In genomic region chr19:19776206-19777008, GRCh38 we compare ENCODE assay signal across 8 cellular contexts. TPM values are rescaled to one million over a fixed set of nuclear protein-coding genes. Genes with fewer than 3 reads are reported as not detected.
DNase-seq lines count a peak whose midpoint lies in the region; ATAC-seq lines count a peak whose summit lies in the region.

No MANE protein-coding gene starts in this region.

- peaks cover 45% of the 10 kb centered on the region for H3K36me3 Mint-ChIP-seq in activated CD4-positive, alpha-beta T cell treated with anti-CD3 and anti-CD28 coated beads, Interleukin-2, amount 10 ng/mL, durations not matched to agents 7 days and 5 days (ENCODE audit: low read depth)

- CTCF ChIA-PET in activated CD4-positive, alpha-beta T cell treated with anti-CD3 and anti-CD28 coated beads, Interleukin-2, amount 10 ng/mL, durations not matched to agents 7 days and 5 days (lab: Charles Lee), result interaction anchor here (0.9 to 1.4 kb wide), 6 partner anchors 9 to 45 kb away, joined by 3 to 4 read pairs (median 4); partner anchors contain the start of gene ZNF14

- peaks cover 41% of the 10 kb centered on the region for H3K4me1 Mint-ChIP-seq in activated CD4-positive, alpha-beta T cell treated with anti-CD3 and anti-CD28 coated beads, Interleukin-2, amount 10 ng/mL, durations not matched to agents 7 days and 5 days

- H3K4me3 Mint-ChIP-seq in activated CD4-positive, alpha-beta T cell treated with anti-CD3 and anti-CD28 coated beads, Interleukin-2, amount 10 ng/mL, durations not matched to agents 7 days and 5 days, result peak overlapping the region; percentile 94

- POLR2A ChIA-PET in activated CD4-positive, alpha-beta T cell treated with anti-CD3 and anti-CD28 coated beads, Interleukin-2, amount 10 ng/mL, durations not matched to agents 7 days and 5 days (lab: Charles Lee), result interaction anchor here (1.5 kb wide), 1 partner anchor 44 kb away, joined by 3 read pairs; no protein-coding TSS in a partner anchor

- ATAC-seq in GM19351 (IDR thresholded peaks at IDR 0.05; ENCODE audit: unreplicated experiment), result peak; percentile 97
- ATAC-seq in HG03520 (IDR thresholded peaks at IDR 0.05; ENCODE audit: unreplicated experiment), result peak; percentile 95

- peaks cover 29% of the 10 kb centered on the region for H3K9me3 Mint-ChIP-seq in activated CD4-positive, alpha-beta T cell treated with anti-CD3 and anti-CD28 coated beads, Interleukin-2, amount 10 ng/mL, durations not matched to agents 7 days and 5 days

- H3K27ac Mint-ChIP-seq in activated CD4-positive, alpha-beta T cell treated with anti-CD3 and anti-CD28 coated beads, Interleukin-2, amount 10 ng/mL, durations not matched to agents 7 days and 5 days, result peak overlapping the region; percentile 89

- DNase-seq in C1 segment of cervical spinal cord (lab: John Stamatoyannopoulos, UW), result peak; percentile 49 to 100 (median 96)
- peak; percentile 91 for DNase-seq in NCI-H526 treated with DMSO at 0.1 percent for 48 hours (lab: John Stamatoyannopoulos, UW)
- peak; percentile 95 for DNase-seq in activated CD4-positive, alpha-beta T cell treated with anti-CD3 and anti-CD28 coated beads, Interleukin-2, amount 10 ng/mL, durations not matched to agents 7 days and 5 days
- peak; percentile 96 for DNase-seq in dedifferentiated amniotic fluid mesenchymal stem cell (ENCODE audit: extremely low spot score)
- DNase-seq in left kidney (ENCODE audit: low read depth, low spot score), result peak; percentile 99
- DNase-seq in stimulated activated CD4-positive, alpha-beta T cell treated with anti-CD3 and anti-CD28 coated beads, Interleukin-1b, Interleukin-23, amount 100 ng/mL, for 48 hours, result peak; percentile 93

- no peaks in the 10 kb centered on the region for H3K27me3 Mint-ChIP-seq in activated CD4-positive, alpha-beta T cell treated with anti-CD3 and anti-CD28 coated beads, Interleukin-2, amount 10 ng/mL, durations not matched to agents 7 days and 5 days

RNA-seq across cellular contexts. Expression of gene ZNF14, which starts 43.5 kb away (rescaled TPM):
- 1 to 10 TPM; 7.9 to 8.9 TPM for total RNA-seq in activated CD4-positive, alpha-beta T cell treated with anti-CD3 and anti-CD28 coated beads, Interleukin-2, amount 10 ng/mL, durations not matched to agents 7 days and 5 days

RNA-seq across cellular contexts. Expression of gene ZNF506, which starts 45.1 kb away (rescaled TPM):
- 10 to 100 TPM; 23.0 to 26.7 TPM for total RNA-seq in activated CD4-positive, alpha-beta T cell treated with anti-CD3 and anti-CD28 coated beads, Interleukin-2, amount 10 ng/mL, durations not matched to agents 7 days and 5 days

Comparison
In these comparisons a context has a peak if more than half of its experiments do, and no peak if none do; other contexts are left out.
1. Peak in every context shown above with its lines: DNase-seq and ATAC-seq.